Comparison of ENCODE assay signal across 1 cellular context in the genomic region with DNA sequence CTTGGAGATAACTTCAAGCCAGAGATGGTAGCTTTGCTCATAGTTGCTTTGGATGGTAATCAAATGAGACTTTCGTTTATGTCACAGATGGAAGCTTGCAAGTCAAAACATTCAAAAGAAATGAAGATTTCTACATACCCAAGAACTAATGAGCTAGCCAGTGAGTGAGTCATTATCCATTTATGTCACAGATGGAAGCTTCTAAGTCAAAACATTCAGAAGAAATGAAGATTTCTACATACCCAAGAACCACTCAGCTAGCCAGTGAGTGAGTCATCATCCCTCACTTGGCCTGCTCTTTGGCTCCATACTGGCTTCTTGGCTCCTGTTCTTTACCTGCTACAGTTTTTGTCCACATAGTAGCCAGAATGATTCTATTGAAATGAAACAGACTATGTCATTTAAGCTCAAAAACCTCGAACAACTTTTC.
TF ChIP-seq lines count a peak whose summit lies in the region.

No MANE protein-coding gene starts in this region.

TF ChIP-seq in A549, 52 proteins besides CTCF, POLR2A, EP300 and RAD21 (continued from another document):
- TF ChIP-seq HOXB13 (CRISPR knock-in tag; IDR thresholded peaks at IDR 0.05; ENCODE audit: low read depth): no peak
- TF ChIP-seq, protein P1, sequence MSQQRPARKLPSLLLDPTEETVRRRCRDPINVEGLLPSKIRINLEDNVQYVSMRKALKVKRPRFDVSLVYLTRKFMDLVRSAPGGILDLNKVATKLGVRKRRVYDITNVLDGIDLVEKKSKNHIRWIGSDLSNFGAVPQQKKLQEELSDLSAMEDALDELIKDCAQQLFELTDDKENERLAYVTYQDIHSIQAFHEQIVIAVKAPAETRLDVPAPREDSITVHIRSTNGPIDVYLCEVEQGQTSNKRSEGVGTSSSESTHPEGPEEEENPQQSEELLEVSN (IDR thresholded peaks at IDR 0.05; ENCODE audit: borderline replicate concordance, low read depth): no peak
